In genomic region chr10:14601872-14602725, GRCh38 we compare ENCODE assay signal across 9 cellular contexts.
DNase-seq lines count a peak whose midpoint lies in the region; ATAC-seq and TF ChIP-seq lines count a peak whose summit lies in the region.
"Had no signal": no experiment of that assay in that cellular context is flagged by ENCODE, and none has a peak within 500 bp of the region (broad histone marks: within the 10 kb centered on the region; RNA-seq: fewer than 3 reads in every experiment).

No MANE protein-coding gene starts in this region.

- no peaks in the 10 kb centered on the region for H3K36me3 Mint-ChIP-seq in MCF 10A (ENCODE audit: insufficient read depth, unreplicated experiment)

- peaks cover 13% of the 10 kb centered on the region; the same call in 1 of the 2 replicates for H3F3A ChIP-seq in SU-DHL-6 (ENCODE audit: insufficient read depth)

- no peak overlapping the region for H3K27ac Mint-ChIP-seq in MCF 10A (ENCODE audit: low read depth, unreplicated experiment)

- H3K9me3 Mint-ChIP-seq in MCF 10A (ENCODE audit: unreplicated experiment) = no peaks in the 10 kb centered on the region

- H3K9me3 ChIP-seq in SU-DHL-6 (ENCODE audit: insufficient read depth, low read length) (no peaks in the 10 kb centered on the region), mesodermal cell (ENCODE audit: control insufficient read depth, low read length) (peaks cover 5% of the 10 kb centered on the region)

- H3K4me3 Mint-ChIP-seq in MCF 10A (ENCODE audit: unreplicated experiment) = peak overlapping the region; percentile 85

- 83 to 84% methylated on average over 7 to 9 of the region's 16 CpGs for WGBS in mesodermal cell (ENCODE audit: insufficient coverage in 2 of 2), 2 experiments

- H2AFZ ChIP-seq in SU-DHL-6 (ENCODE audit: low read depth, low read length, severe bottlenecking) = no peak overlapping the region

- POLR2A ChIA-PET in MCF 10A (lab: Yijun Ruan, JAX) = interaction anchor here (0.5 to 1.6 kb wide), 7 partner anchors 10 to 237 kb away, joined by 3 to 9 read pairs (median 3); partner anchors contain the start of genes CDNF, HSPA14 and MSANTD7

- ATAC-seq in HG03139 (IDR thresholded peaks at IDR 0.05; ENCODE audit: unreplicated experiment) (peak; percentile 42), HG03039 (IDR thresholded peaks at IDR 0.05; ENCODE audit: unreplicated experiment) (no peak)

- peaks cover 20% of the 10 kb centered on the region for H3K4me1 ChIP-seq in mesodermal cell (ENCODE audit: control insufficient read depth, insufficient read depth, low read length, poor library complexity, severe bottlenecking)

- peak; percentile 61 for DNase-seq in activated T-cell treated with anti-CD3 and anti-CD28 coated beads, Interleukin-2, amount 50 U/mL, for 1 hour
- DNase-seq in activated T-cell treated with anti-CD3 and anti-CD28 coated beads for 4 hours (no peak), MCF 10A (ENCODE audit: unreplicated experiment) (peak; percentile 84), DMS114 treated with DMSO at 0.1 percent for 48 hours (lab: John Stamatoyannopoulos, UW; ENCODE audit: unreplicated experiment) (no peak)

- CTCF ChIA-PET in MCF 10A (lab: Yijun Ruan, JAX) = interaction anchor here (0.6 kb wide), 2 partner anchors 10 to 904 kb away, joined by 3 to 5 read pairs; no protein-coding TSS in a partner anchor

- peak overlapping the region; percentile 87 for H3K27ac ChIP-seq in SU-DHL-6 (ENCODE audit: low read depth, low read length)
- H3K27ac ChIP-seq in mesodermal cell (ENCODE audit: low read depth, low read length, severe bottlenecking) = no peak overlapping the region
- H3K27ac ChIP-seq: C4-2B had no signal

- H3K27me3 Mint-ChIP-seq in MCF 10A (ENCODE audit: insufficient read depth, unreplicated experiment) = no peaks in the 10 kb centered on the region

- no peaks in the 10 kb centered on the region for H3K9me2 ChIP-seq in SU-DHL-6 (replicated peaks; ENCODE audit: insufficient read depth, low read length)

- H3K36me3 ChIP-seq in SU-DHL-6 (ENCODE audit: low read length) = peaks cover 34% of the 10 kb centered on the region
- peaks cover 41% of the 10 kb centered on the region for H3K36me3 ChIP-seq in mesodermal cell (ENCODE audit: control insufficient read depth, insufficient read depth, low read length)

- no peaks in the 10 kb centered on the region for H3K27me3 ChIP-seq in SU-DHL-6 (ENCODE audit: low read length)

- H3K9ac ChIP-seq in SU-DHL-6 (ENCODE audit: low read length) = peak overlapping the region; percentile 81

- H3K79me2 ChIP-seq in SU-DHL-6 (ENCODE audit: insufficient read depth, low read length) = peaks cover 66% of the 10 kb centered on the region

- intact Hi-C loops in MCF 10A (cut with micrococcal nuclease) = loop anchor here (2.0 kb wide), 2 partner anchors 51 to 237 kb away; partner anchors contain the start of genes CDNF, HSPA14 and MSANTD7

- H3K4me3 ChIP-seq in SU-DHL-6 (ENCODE audit: insufficient read depth, low read length, poor library complexity, severe bottlenecking) (peak overlapping the region; percentile 93), mesodermal cell (ENCODE audit: extremely low read depth, insufficient read depth, low read length, poor library complexity, severe bottlenecking) (peak overlapping the region; percentile 70)

- BruUV-seq in MCF 10A (replicated peaks; lab: Mats Ljungman, UMichigan) = no TSS peak

- H3K4me2 ChIP-seq in SU-DHL-6 (ENCODE audit: low read depth, low read length, poor library complexity, severe bottlenecking) = peak overlapping the region; percentile 98

- TF ChIP-seq CTCF in SU-DHL-6 (IDR thresholded peaks at IDR 0.05; ENCODE audit: insufficient read depth, low read length, poor library complexity, severe bottlenecking) (no peak), MCF 10A (IDR thresholded peaks at IDR 0.05; ENCODE audit: unreplicated experiment) (no peak)

- peaks cover 11% of the 10 kb centered on the region; the same call in 1 of the 2 replicates for H4K20me1 ChIP-seq in SU-DHL-6 (ENCODE audit: low read depth, low read length)

- H3K4me1 Mint-ChIP-seq in MCF 10A (ENCODE audit: insufficient read depth, unreplicated experiment) = peaks cover 36% of the 10 kb centered on the region

Comparison
In these comparisons a context has a peak if more than half of its experiments do, and no peak if none do; other contexts are left out.
1. DNase-seq: peak in activated T-cell treated with anti-CD3 and anti-CD28 coated beads, Interleukin-2, amount 50 U/mL, for 1 hour (single experiment) and MCF 10A (single experiment); none in activated T-cell treated with anti-CD3 and anti-CD28 coated beads for 4 hours (single experiment) and DMS114 treated with DMSO at 0.1 percent for 48 hours (single experiment).